Comparison of ENCODE assay signal across 8 cellular contexts in genomic region chr12:44812062-44812461, GRCh38.
A peak's percentile ranks its signal among the peaks of the same experiment; 100 is the strongest.
DNase-seq lines count a peak whose midpoint lies in the region; ATAC-seq, FAIRE-seq and TF ChIP-seq lines count a peak whose summit lies in the region.

No MANE protein-coding gene starts in this region.

- H3K27ac ChIP-seq in WERI-Rb-1 (no peak overlapping the region), tibial nerve (no peak overlapping the region), stomach (no peak overlapping the region)

- H3K9me3 ChIP-seq in WERI-Rb-1 (ENCODE audit: severe bottlenecking): no peaks in the 10 kb centered on the region
- no peaks in the 10 kb centered on the region for H3K9me3 ChIP-seq in tibial nerve
- no peaks in the 10 kb centered on the region for H3K9me3 ChIP-seq in stomach

- H3K4me3 ChIP-seq in WERI-Rb-1 (ENCODE audit: low read depth, low read length) (no peak overlapping the region), tibial nerve (no peak overlapping the region), stomach (no peak overlapping the region)

- peak; percentile 34 for TF ChIP-seq CTCF in WERI-Rb-1 (IDR thresholded peaks at IDR 0.05; ENCODE audit: low read depth, low read length)
- no peak for TF ChIP-seq CTCF in tibial nerve (IDR thresholded peaks at IDR 0.05)
- TF ChIP-seq CTCF in stomach (IDR thresholded peaks at IDR 0.05): no peak

- peak; percentile 63 for ATAC-seq in GM21619 (IDR thresholded peaks at IDR 0.05; ENCODE audit: unreplicated experiment)
- ATAC-seq in left colon: peak; percentile 57

- H3K36me3 ChIP-seq in WERI-Rb-1 (peaks cover 12% of the 10 kb centered on the region), tibial nerve (no peaks in the 10 kb centered on the region), stomach (no peaks in the 10 kb centered on the region)

- peak; percentile 81 for FAIRE-seq in GM12892 (lab: Jason Lieb, UNC)

- TF ChIP-seq EP300 in tibial nerve (IDR thresholded peaks at IDR 0.05): no peak
- no peak for TF ChIP-seq EP300 in stomach (IDR thresholded peaks at IDR 0.05)

- 90 to 94% methylated on average over 1 of the region's 1 CpG for WGBS in tibial nerve, 2 donors
- 94 to 100% (median 96%) methylated on average over 1 of the region's 1 CpG for WGBS in stomach, 5 donors

- DNase-seq in GM12892 (ENCODE audit: insufficient read length) (no peak), WERI-Rb-1 (peak; percentile 11), left colon (peak in 1 of 2 donors; percentile 23), anterior cingulate cortex (lab: John Stamatoyannopoulos, UW) (no peak), SKM-1 (lab: John Stamatoyannopoulos, UW; ENCODE audit: unreplicated experiment) (no peak), tibial nerve (ENCODE audit: low spot score in 2 of 2) (no peak), stomach (no peak)

- TF ChIP-seq POLR2A in GM12892 (IDR thresholded peaks at IDR 0.05; ENCODE audit: low read depth, low read length): no peak
- TF ChIP-seq POLR2A in tibial nerve (IDR thresholded peaks at IDR 0.05): no peak
- no peak for TF ChIP-seq POLR2A in stomach (IDR thresholded peaks at IDR 0.05)

- H3K27me3 ChIP-seq in WERI-Rb-1 (ENCODE audit: insufficient read depth, low read depth, severe bottlenecking) (no peaks in the 10 kb centered on the region), tibial nerve (no peaks in the 10 kb centered on the region), stomach (no peaks in the 10 kb centered on the region)

- H3K4me1 ChIP-seq in tibial nerve (no peaks in the 10 kb centered on the region), stomach (peaks cover 0 to 9% (median 0%) of the 10 kb centered on the region in 4 donors)

- intact Hi-C loops in left colon (cut with DNase I, micrococcal nuclease): no loop called here
- intact Hi-C loops in stomach (cut with DNase I; ENCODE audit: low total_unique reads): no loop called here
